In genomic region chr10:21247592-21247991, GRCh38 we compare ENCODE assay signal across 4 cellular contexts.
TF ChIP-seq lines count a peak whose summit lies in the region.

No MANE protein-coding gene starts in this region.

TF ChIP-seq in HepG2, 621 proteins besides CTCF, POLR2A, EP300 and RAD21 (continues in another document):
- TF ChIP-seq ZNF562 (CRISPR knock-in tag; IDR thresholded peaks at IDR 0.05; ENCODE audit: borderline replicate concordance) (no peak), TEAD2 (CRISPR knock-in tag; IDR thresholded peaks at IDR 0.05) (no peak), NKX3-1 (CRISPR knock-in tag; IDR thresholded peaks at IDR 0.05) (no peak), MAFF (IDR thresholded peaks at IDR 0.05; ENCODE audit: low read depth, low read length) (0 out of 2 replicates have a peak, but pooled peaks have one; percentile 7), MAFK (conservative IDR thresholded peaks at IDR 0.05 in 1 of 2, IDR thresholded peaks at IDR 0.05 in 1 of 2; ENCODE audit: low read length in 2 of 2) (peak in 1 of 2 experiments; percentile 68; a peak in 3 of 4 replicates)
- TF ChIP-seq, protein P1, sequence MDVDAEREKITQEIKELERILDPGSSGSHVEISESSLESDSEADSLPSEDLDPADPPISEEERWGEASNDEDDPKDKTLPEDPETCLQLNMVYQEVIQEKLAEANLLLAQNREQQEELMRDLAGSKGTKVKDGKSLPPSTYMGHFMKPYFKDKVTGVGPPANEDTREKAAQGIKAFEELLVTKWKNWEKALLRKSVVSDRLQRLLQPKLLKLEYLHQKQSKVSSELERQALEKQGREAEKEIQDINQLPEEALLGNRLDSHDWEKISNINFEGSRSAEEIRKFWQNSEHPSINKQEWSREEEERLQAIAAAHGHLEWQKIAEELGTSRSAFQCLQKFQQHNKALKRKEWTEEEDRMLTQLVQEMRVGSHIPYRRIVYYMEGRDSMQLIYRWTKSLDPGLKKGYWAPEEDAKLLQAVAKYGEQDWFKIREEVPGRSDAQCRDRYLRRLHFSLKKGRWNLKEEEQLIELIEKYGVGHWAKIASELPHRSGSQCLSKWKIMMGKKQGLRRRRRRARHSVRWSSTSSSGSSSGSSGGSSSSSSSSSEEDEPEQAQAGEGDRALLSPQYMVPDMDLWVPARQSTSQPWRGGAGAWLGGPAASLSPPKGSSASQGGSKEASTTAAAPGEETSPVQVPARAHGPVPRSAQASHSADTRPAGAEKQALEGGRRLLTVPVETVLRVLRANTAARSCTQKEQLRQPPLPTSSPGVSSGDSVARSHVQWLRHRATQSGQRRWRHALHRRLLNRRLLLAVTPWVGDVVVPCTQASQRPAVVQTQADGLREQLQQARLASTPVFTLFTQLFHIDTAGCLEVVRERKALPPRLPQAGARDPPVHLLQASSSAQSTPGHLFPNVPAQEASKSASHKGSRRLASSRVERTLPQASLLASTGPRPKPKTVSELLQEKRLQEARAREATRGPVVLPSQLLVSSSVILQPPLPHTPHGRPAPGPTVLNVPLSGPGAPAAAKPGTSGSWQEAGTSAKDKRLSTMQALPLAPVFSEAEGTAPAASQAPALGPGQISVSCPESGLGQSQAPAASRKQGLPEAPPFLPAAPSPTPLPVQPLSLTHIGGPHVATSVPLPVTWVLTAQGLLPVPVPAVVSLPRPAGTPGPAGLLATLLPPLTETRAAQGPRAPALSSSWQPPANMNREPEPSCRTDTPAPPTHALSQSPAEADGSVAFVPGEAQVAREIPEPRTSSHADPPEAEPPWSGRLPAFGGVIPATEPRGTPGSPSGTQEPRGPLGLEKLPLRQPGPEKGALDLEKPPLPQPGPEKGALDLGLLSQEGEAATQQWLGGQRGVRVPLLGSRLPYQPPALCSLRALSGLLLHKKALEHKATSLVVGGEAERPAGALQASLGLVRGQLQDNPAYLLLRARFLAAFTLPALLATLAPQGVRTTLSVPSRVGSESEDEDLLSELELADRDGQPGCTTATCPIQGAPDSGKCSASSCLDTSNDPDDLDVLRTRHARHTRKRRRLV (CRISPR knock-in tag; IDR thresholded peaks at IDR 0.05), result no peak

TF ChIP-seq in A549, 52 proteins besides CTCF, POLR2A, EP300 and RAD21:
- TF ChIP-seq CHD4 (IDR thresholded peaks at IDR 0.05; ENCODE audit: borderline replicate concordance) (no peak), TP53 (CRISPR knock-in tag; IDR thresholded peaks at IDR 0.05) (no peak), HEYL (CRISPR knock-in tag; IDR thresholded peaks at IDR 0.05) (no peak), SREBF2 (IDR thresholded peaks at IDR 0.05) (no peak), MAFK (IDR thresholded peaks at IDR 0.05; ENCODE audit: partially characterized antibody) (peak; percentile 70)

TF ChIP-seq in IMR-90, 13 proteins besides CTCF, POLR2A, EP300 and RAD21:
- no peak for TF ChIP-seq ELK1 (IDR thresholded peaks at IDR 0.05; ENCODE audit: borderline replicate concordance, low read depth, low read length)
- TF ChIP-seq MAFK (IDR thresholded peaks at IDR 0.05; ENCODE audit: low read depth, low read length), result peak; percentile 41; the same call in 1 of the 2 replicates
- TF ChIP-seq CHD1 (IDR thresholded peaks at IDR 0.05; ENCODE audit: low read depth, low read length), result no peak

TF ChIP-seq in K562, 482 proteins besides CTCF, POLR2A, EP300 and RAD21:
- TF ChIP-seq RBBP5 (IDR thresholded peaks at IDR 0.05; ENCODE audit: borderline replicate concordance, insufficient read depth, low read length, poor library complexity, severe bottlenecking) (no peak), ZZZ3 (IDR thresholded peaks at IDR 0.05) (no peak), ZNF77 (CRISPR knock-in tag; IDR thresholded peaks at IDR 0.05) (no peak), C11orf30 (IDR thresholded peaks at IDR 0.05; ENCODE audit: low read depth) (peak; percentile 36; the same call in 1 of the 2 replicates), SREBF2 (CRISPR knock-in tag; IDR thresholded peaks at IDR 0.05) (no peak), MAFG (tag; conservative IDR thresholded peaks at IDR 0.05) (peak; percentile 48; the same call in 1 of the 2 replicates), ZNF316 (IDR thresholded peaks at IDR 0.05) (peak; percentile 66)
